ENCODE assay signal across 9 cellular contexts in genomic region chr10:17910144-17910789, GRCh38. TPM values are rescaled to one million over a fixed set of nuclear protein-coding genes. Genes with fewer than 3 reads are reported as not detected.
DNase-seq lines count a peak whose midpoint lies in the region; ATAC-seq and TF ChIP-seq lines count a peak whose summit lies in the region.
"Had no signal": no experiment of that assay in that cellular context is flagged by ENCODE, and none has a peak within 500 bp of the region (broad histone marks: within the 10 kb centered on the region; RNA-seq: fewer than 3 reads in every experiment).

No MANE protein-coding gene starts in this region.

- CTCF ChIA-PET in activated CD4-positive, alpha-beta memory T cell treated with anti-CD3 and anti-CD28 coated beads for 36 hours (lab: Charles Lee) = no interaction called here

- H3K27me3 ChIP-seq in body of pancreas = no peaks in the 10 kb centered on the region

- peak in 6 of 7 experiments; percentile 48 to 63 (median 57) for TF ChIP-seq CTCF in body of pancreas (IDR thresholded peaks at IDR 0.05)

- no peaks in the 10 kb centered on the region for H3K4me1 Mint-ChIP-seq in activated CD4-positive, alpha-beta memory T cell treated with anti-CD3 and anti-CD28 coated beads for 36 hours (ENCODE audit: low read depth)

- POLR2A ChIA-PET in activated CD4-positive, alpha-beta memory T cell treated with anti-CD3 and anti-CD28 coated beads for 36 hours (lab: Charles Lee) = no interaction called here

- H3K4me3 ChIP-seq in body of pancreas = no peak overlapping the region

- 14 to 16% methylated on average over 12 of the region's 12 CpGs for WGBS in body of pancreas, 2 donors

- no peaks in the 10 kb centered on the region for H3K36me3 Mint-ChIP-seq in activated CD4-positive, alpha-beta memory T cell treated with anti-CD3 and anti-CD28 coated beads for 36 hours

- no peak overlapping the region for H3K27ac Mint-ChIP-seq in activated CD4-positive, alpha-beta memory T cell treated with anti-CD3 and anti-CD28 coated beads for 36 hours

- no peak for TF ChIP-seq POLR2A in body of pancreas (IDR thresholded peaks at IDR 0.05)

- no peaks in the 10 kb centered on the region for H3K27me3 Mint-ChIP-seq in activated CD4-positive, alpha-beta memory T cell treated with anti-CD3 and anti-CD28 coated beads for 36 hours

- H3K9me3 ChIP-seq in body of pancreas = no peaks in the 10 kb centered on the region

- peaks cover 7% of the 10 kb centered on the region for H3K4me1 ChIP-seq in body of pancreas

- H3K9me3 Mint-ChIP-seq in activated CD4-positive, alpha-beta memory T cell treated with anti-CD3 and anti-CD28 coated beads for 36 hours = no peaks in the 10 kb centered on the region

- peak; percentile 57 for ATAC-seq in GM21786 (IDR thresholded peaks at IDR 0.05; ENCODE audit: unreplicated experiment)
- peak; percentile 52 for ATAC-seq in body of pancreas

- no peaks in the 10 kb centered on the region for H3K36me3 ChIP-seq in body of pancreas (replicated peaks in 1 of 2; ENCODE audit: insufficient read depth in 1 of 2, low read depth in 2 of 2)

- DNase-seq in ELF-1 (ENCODE audit: low read depth, low spot score) (peak; percentile 12), NCI-H524 (lab: John Stamatoyannopoulos, UW) (peak; percentile 20 to 61), body of pancreas (peak; percentile 54 to 71 (median 62)), kidney glomerular epithelial cell (lab: John Stamatoyannopoulos, UW) (peak; percentile 51), NCI-H187 treated with DMSO at 0.1 percent for 48 hours (lab: John Stamatoyannopoulos, UW) (no peak)
- no peak for DNase-seq in effector CD8-positive, alpha-beta T cell (lab: John Stamatoyannopoulos, UW)
- no peak for DNase-seq in activated CD4-positive, alpha-beta memory T cell treated with anti-CD3 and anti-CD28 coated beads for 36 hours

- H3K27ac ChIP-seq in body of pancreas = no peak overlapping the region

- H3K4me3 Mint-ChIP-seq in activated CD4-positive, alpha-beta memory T cell treated with anti-CD3 and anti-CD28 coated beads for 36 hours = no peak overlapping the region

- intact Hi-C loops in body of pancreas (cut with DNase I) = no loop called here
- intact Hi-C loops in activated CD4-positive, alpha-beta memory T cell treated with anti-CD3 and anti-CD28 coated beads for 36 hours (cut with micrococcal nuclease) = no loop called here

RNA-seq across cellular contexts. Expression of gene SLC39A12, which starts 41.5 kb away (rescaled TPM):
- not detected for total RNA-seq in body of pancreas
- total RNA-seq in activated CD4-positive, alpha-beta memory T cell treated with anti-CD3 and anti-CD28 coated beads for 36 hours = not detected
- total RNA-seq: activated CD8-positive, alpha-beta memory T cell treated with anti-CD3 and anti-CD28 coated beads for 36 hours had no signal

Comparison
In these comparisons a context has a peak if more than half of its experiments do, and no peak if none do; other contexts are left out.
1. DNase-seq: peak in ELF-1 (single experiment), NCI-H524 (2 of 2), body of pancreas (4 of 4) and kidney glomerular epithelial cell (single experiment); none in effector CD8-positive, alpha-beta T cell (single experiment), NCI-H187 treated with DMSO at 0.1 percent for 48 hours (single experiment) and activated CD4-positive, alpha-beta memory T cell treated with anti-CD3 and anti-CD28 coated beads for 36 hours (single experiment).